In the genomic region with DNA sequence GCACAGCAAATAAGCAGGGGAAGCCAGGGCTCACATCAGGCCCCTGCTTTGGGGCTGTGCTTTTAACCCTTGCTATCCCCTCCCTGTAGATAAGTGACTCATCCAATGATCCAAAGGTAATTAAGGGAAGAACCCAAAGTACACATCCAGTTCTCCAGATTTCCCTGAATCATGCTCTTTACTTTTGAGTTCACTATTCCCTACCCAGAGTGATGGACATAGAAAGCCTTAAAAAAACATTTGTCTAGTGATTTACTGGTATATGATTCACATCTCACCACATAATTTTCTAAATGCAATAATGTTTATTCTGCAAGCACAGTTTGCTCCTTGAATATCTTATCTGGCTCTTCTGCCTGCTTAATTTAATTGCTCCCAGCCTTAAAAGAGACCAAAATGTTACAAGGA, we compare ENCODE assay signal across 14 cellular contexts.
A peak's percentile ranks its signal among the peaks of the same experiment; 100 is the strongest.
DNase-seq lines count a peak whose midpoint lies in the region; ATAC-seq, FAIRE-seq and TF ChIP-seq lines count a peak whose summit lies in the region.
"Had no signal": no experiment of that assay in that cellular context is flagged by ENCODE, and none has a peak within 500 bp of the region (broad histone marks: within the 10 kb centered on the region; RNA-seq: fewer than 3 reads in every experiment).

No MANE protein-coding gene starts in this region.

- peaks cover 2% of the 10 kb centered on the region for H3K36me3 Mint-ChIP-seq in activated T-cell treated with anti-CD3 and anti-CD28 coated beads, Interleukin-2, amount 50 U/mL, for 4 hours (ENCODE audit: insufficient read depth)

- no peaks in the 10 kb centered on the region for H3K4me1 ChIP-seq in mucosa of descending colon (ENCODE audit: low read depth)
- H3K4me1 ChIP-seq: right atrium auricular region had no signal

- H3K27me3 Mint-ChIP-seq in activated T-cell treated with anti-CD3 and anti-CD28 coated beads, Interleukin-2, amount 50 U/mL, for 4 hours (ENCODE audit: low read depth), result no peaks in the 10 kb centered on the region
- H3K27me3 Mint-ChIP-seq: CD8-positive, alpha-beta memory T cell had no signal

- ATAC-seq in mucosa of descending colon, result peak; percentile 64
- no peak for ATAC-seq in activated T-cell treated with anti-CD3 and anti-CD28 coated beads, Interleukin-2, amount 50 U/mL, for 4 hours

- H3K9me3 Mint-ChIP-seq in activated T-cell treated with anti-CD3 and anti-CD28 coated beads, Interleukin-2, amount 50 U/mL, for 4 hours, result peaks cover 4% of the 10 kb centered on the region
- H3K9me3 Mint-ChIP-seq: CD8-positive, alpha-beta memory T cell had no signal

- no peak for TF ChIP-seq CTCF in bronchial epithelial cell (IDR thresholded peaks at IDR 0.05; ENCODE audit: insufficient read depth, low read length, severe bottlenecking)
- TF ChIP-seq CTCF in mucosa of descending colon (IDR thresholded peaks at IDR 0.05), result no peak

- H3K27me3 ChIP-seq in bronchial epithelial cell (ENCODE audit: control insufficient read depth, insufficient read depth, low read length), result no peaks in the 10 kb centered on the region
- H3K27me3 ChIP-seq: right atrium auricular region, suprapubic skin had no signal

- H3K9me3 ChIP-seq in mucosa of descending colon, result no peaks in the 10 kb centered on the region
- H3K9me3 ChIP-seq: right atrium auricular region, suprapubic skin had no signal

- H3K4me1 Mint-ChIP-seq in activated T-cell treated with anti-CD3 and anti-CD28 coated beads, Interleukin-2, amount 50 U/mL, for 4 hours (ENCODE audit: low read depth), result peaks cover 28% of the 10 kb centered on the region

- no peak for FAIRE-seq in bronchial epithelial cell (lab: Jason Lieb, UNC)
- FAIRE-seq: kidney had no signal

- intact Hi-C loops in mucosa of descending colon (cut with DNase I, micrococcal nuclease), result no loop called here

- no peaks in the 10 kb centered on the region for H3K36me3 ChIP-seq in bronchial epithelial cell (ENCODE audit: control insufficient read depth, insufficient read depth, low read length)
- no peaks in the 10 kb centered on the region for H3K36me3 ChIP-seq in mucosa of descending colon (ENCODE audit: low read depth)
- H3K36me3 ChIP-seq: right atrium auricular region, suprapubic skin had no signal

- H3K4me3 Mint-ChIP-seq in activated T-cell treated with anti-CD3 and anti-CD28 coated beads, Interleukin-2, amount 50 U/mL, for 4 hours, result no peak overlapping the region
- H3K4me3 Mint-ChIP-seq: CD8-positive, alpha-beta memory T cell had no signal

- DNase-seq in EL, result peak; percentile 34
- DNase-seq in NCI-H226, result peak; percentile 8
- DNase-seq in bronchial epithelial cell (ENCODE audit: low read depth), result peak; percentile 60
- no peak for DNase-seq in mucosa of descending colon
- DNase-seq in NK-92 treated with Interleukin-12 subunit alpha and Interleukin-12 subunit beta, amount 100 ng/mL, for 24 hours (lab: John Stamatoyannopoulos, UW), result no peak
- no peak for DNase-seq in activated T-cell treated with anti-CD3 and anti-CD28 coated beads, Interleukin-2, amount 50 U/mL, for 4 hours
- no peak for DNase-seq in foreskin melanocyte
- no peak for DNase-seq in RPMI8226
- DNase-seq: CD8-positive, alpha-beta memory T cell; kidney; NCI-H1048; NCI-H524 treated with DMSO at 0.1 percent for 48 hours had no signal

- H3K4me3 ChIP-seq in bronchial epithelial cell (ENCODE audit: low read depth, low read length), result no peak overlapping the region
- no peak overlapping the region for H3K4me3 ChIP-seq in mucosa of descending colon
- H3K4me3 ChIP-seq: right atrium auricular region, suprapubic skin had no signal

Comparison
In these comparisons a context has a peak if more than half of its experiments do, and no peak if none do; other contexts are left out.
1. DNase-seq: peak in EL (single experiment), NCI-H226 (single experiment) and bronchial epithelial cell (single experiment); none in mucosa of descending colon (0 of 3), NK-92 treated with Interleukin-12 subunit alpha and Interleukin-12 subunit beta, amount 100 ng/mL, for 24 hours (single experiment), activated T-cell treated with anti-CD3 and anti-CD28 coated beads, Interleukin-2, amount 50 U/mL, for 4 hours (single experiment), foreskin melanocyte (single experiment) and RPMI8226 (single experiment).